24 cellular contexts compared by ENCODE assay signal in genomic region chr11:92306966-92307504, GRCh38.
DNase-seq lines count a peak whose midpoint lies in the region; ATAC-seq and TF ChIP-seq lines count a peak whose summit lies in the region.
"Had no signal": no experiment of that assay in that cellular context is flagged by ENCODE, and none has a peak within 500 bp of the region (broad histone marks: within the 10 kb centered on the region; RNA-seq: fewer than 3 reads in every experiment).

No MANE protein-coding gene starts in this region.

- DNase-seq in LNCaP clone FGC (ENCODE audit: low read depth) (peak; percentile 2), fibroblast of pulmonary artery (ENCODE audit: low read depth) (peak; percentile 16), thoracic aorta (ENCODE audit: low spot score) (no peak), GM10266 (ENCODE audit: extremely low spot score) (no peak), UCSD-AML1 (lab: John Stamatoyannopoulos, UW; ENCODE audit: unreplicated experiment) (no peak)
- DNase-seq: activated CD4-positive, alpha-beta T cell treated with anti-CD3 and anti-CD28 coated beads, Interleukin-2, amount 50 U/mL, for 48 hours; activated CD8-positive, alpha-beta memory T cell treated with anti-CD3 and anti-CD28 coated beads, Interleukin-2, amount 50 U/mL, for 4 hours; CD8-positive, alpha-beta T cell; DMS 273 treated with DMSO at 0.1 percent for 48 hours; foreskin melanocyte; GM23248; naive B cell; NCI-H146; NCI-H2171 treated with DMSO at 0.1 percent for 48 hours; NCI-H748 treated with DMSO at 0.1 percent for 48 hours; stimulated activated CD4-positive, alpha-beta T cell treated with anti-CD3 and anti-CD28 coated beads, Interleukin-4, amount 100 ng/mL, for 4 hours; stimulated activated naive CD4-positive, alpha-beta T cell had no signal

- peak overlapping the region; percentile 57 for H3K27ac ChIP-seq in VCaP
- H3K27ac ChIP-seq in thoracic aorta, result peak overlapping the region; percentile 29 to 37
- H3K27ac ChIP-seq: epithelial cell of prostate, GM23248 had no signal

- peaks cover 14 to 34% of the 10 kb centered on the region in 2 donors for H3K4me1 ChIP-seq in thoracic aorta (ENCODE audit: control insufficient read depth in 1 of 2, low read depth in 2 of 2)

- H3K27me3 ChIP-seq in thoracic aorta (replicated peaks; ENCODE audit: insufficient read depth), result no peaks in the 10 kb centered on the region
- H3K27me3 ChIP-seq: ascending aorta had no signal

- H3K4me3 ChIP-seq in LNCaP clone FGC (ENCODE audit: low read depth, low read length) (no peak overlapping the region), fibroblast of pulmonary artery (replicated peaks; ENCODE audit: low read depth, low read length) (no peak overlapping the region), thoracic aorta (peak overlapping the region; percentile 31)
- H3K4me3 ChIP-seq: GM23248, K562 had no signal

- ATAC-seq in thoracic aorta (ENCODE audit: insufficient number of reproducible peaks, low FRiP score, low read depth), result no peak
- ATAC-seq in HG03521 (IDR thresholded peaks at IDR 0.05; ENCODE audit: unreplicated experiment), result no peak
- ATAC-seq: activated naive CD4-positive, alpha-beta T cell treated with anti-CD3 and anti-CD28 coated beads, Interleukin-2, amount 50 U/mL, for 72 hours; activated T-helper 17 cell treated with anti-CD3 and anti-CD28 coated beads, Interleukin-2, amount 50 U/mL, for 72 hours; CD8-positive, alpha-beta T cell; K562 had no signal

- no peaks in the 10 kb centered on the region for H3K36me3 ChIP-seq in thoracic aorta
- H3K36me3 ChIP-seq: ascending aorta had no signal

- no peaks in the 10 kb centered on the region for H3K9me3 ChIP-seq in thoracic aorta
- H3K9me3 ChIP-seq: ascending aorta had no signal

- TF ChIP-seq CTCF in LNCaP clone FGC (IDR thresholded peaks at IDR 0.05; ENCODE audit: control insufficient read depth, extremely low read depth, insufficient read depth), result no peak
- no peak for TF ChIP-seq CTCF in VCaP (conservative IDR thresholded peaks at IDR 0.05)
- TF ChIP-seq CTCF in fibroblast of pulmonary artery (IDR thresholded peaks at IDR 0.05; ENCODE audit: low read length, missing control alignments), result no peak
- no peak for TF ChIP-seq CTCF in thoracic aorta (IDR thresholded peaks at IDR 0.05)
- TF ChIP-seq CTCF in GM10266 (IDR thresholded peaks at IDR 0.05; ENCODE audit: control insufficient read depth, insufficient read depth, low read depth, missing control alignments), result no peak

Comparison
In these comparisons a context has a peak if more than half of its experiments do, and no peak if none do; other contexts are left out.
1. DNase-seq: peak in LNCaP clone FGC (single experiment) and fibroblast of pulmonary artery (single experiment); none in thoracic aorta (single experiment), GM10266 (single experiment) and UCSD-AML1 (single experiment).